In genomic region chr14:21258194-21258888, GRCh38 we compare ENCODE assay signal across 14 cellular contexts. TPM values are rescaled to one million over a fixed set of nuclear protein-coding genes. Genes with fewer than 3 reads are reported as not detected.
A peak's percentile ranks its signal among the peaks of the same experiment; 100 is the strongest.
DNase-seq lines count a peak whose midpoint lies in the region; ATAC-seq, FAIRE-seq and TF ChIP-seq lines count a peak whose summit lies in the region.
"Had no signal": no experiment of that assay in that cellular context is flagged by ENCODE, and none has a peak within 500 bp of the region (broad histone marks: within the 10 kb centered on the region; RNA-seq: fewer than 3 reads in every experiment).

No MANE protein-coding gene starts in this region.

- no peaks in the 10 kb centered on the region for H3K9me3 Mint-ChIP-seq in WTC11
- H3K9me3 Mint-ChIP-seq in stimulated activated memory B cell treated with anti-CD40 and anti-IgM and Interleukin-4, amounts not matched to agents 10 μg/mL and 1 μg/mL and 100 μg/mL, for 72 hours, result no peaks in the 10 kb centered on the region

- TF ChIP-seq POLR2A in endothelial cell of umbilical vein (IDR thresholded peaks at IDR 0.05; ENCODE audit: low read depth, low read length), result peak; percentile 30

- POLR2A ChIA-PET in WTC11 (lab: Charles Lee), result interaction anchor here (0.6 to 0.9 kb wide), 2 partner anchors 9 to 22 kb away, joined by 4 read pairs; no protein-coding TSS in a partner anchor
- POLR2A ChIA-PET in endothelial cell of umbilical vein (lab: Charles Lee), result no interaction called here

- H3K79me2 ChIP-seq in endothelial cell of umbilical vein (ENCODE audit: control insufficient read depth, insufficient read depth, low read length), result peaks cover 98% of the 10 kb centered on the region

- no peak for TF ChIP-seq CTCF in WTC11 (IDR thresholded peaks at IDR 0.05)
- no peak for TF ChIP-seq CTCF in endothelial cell of umbilical vein (IDR thresholded peaks at IDR 0.05; ENCODE audit: extremely low read depth in 1 of 2, insufficient read depth in 1 of 2, low read depth in 1 of 2, low read length in 2 of 2)
- no peak for TF ChIP-seq CTCF in WERI-Rb-1 (IDR thresholded peaks at IDR 0.05; ENCODE audit: low read depth, low read length)

- H3K27me3 Mint-ChIP-seq in WTC11 (ENCODE audit: low read depth), result no peaks in the 10 kb centered on the region
- no peaks in the 10 kb centered on the region for H3K27me3 Mint-ChIP-seq in stimulated activated memory B cell treated with anti-CD40 and anti-IgM and Interleukin-4, amounts not matched to agents 10 μg/mL and 1 μg/mL and 100 μg/mL, for 72 hours

- intact Hi-C loops in endothelial cell of umbilical vein (cut with micrococcal nuclease), result no loop called here

- peak overlapping the region; percentile 34 for H3K4me3 Mint-ChIP-seq in WTC11
- H3K4me3 Mint-ChIP-seq in stimulated activated memory B cell treated with anti-CD40 and anti-IgM and Interleukin-4, amounts not matched to agents 10 μg/mL and 1 μg/mL and 100 μg/mL, for 72 hours, result peak overlapping the region; percentile 54

- H3K9me1 ChIP-seq in endothelial cell of umbilical vein (replicated peaks; ENCODE audit: control insufficient read depth, extremely low read depth, insufficient read depth, low read length), result peaks cover 2% of the 10 kb centered on the region

- BruUV-seq in endothelial cell of umbilical vein (replicated peaks; lab: Mats Ljungman, UMichigan), result no TSS peak

- H3K36me3 Mint-ChIP-seq in WTC11, result peaks cover 78% of the 10 kb centered on the region
- peaks cover 73% of the 10 kb centered on the region for H3K36me3 Mint-ChIP-seq in stimulated activated memory B cell treated with anti-CD40 and anti-IgM and Interleukin-4, amounts not matched to agents 10 μg/mL and 1 μg/mL and 100 μg/mL, for 72 hours

- no peaks in the 10 kb centered on the region for H3K9me3 ChIP-seq in endothelial cell of umbilical vein (replicated peaks; ENCODE audit: control insufficient read depth, insufficient read depth, low read length)
- H3K9me3 ChIP-seq in WERI-Rb-1 (ENCODE audit: severe bottlenecking), result no peaks in the 10 kb centered on the region

- peak overlapping the region; percentile 15; the same call in 1 of the 2 replicates for H3K27ac Mint-ChIP-seq in WTC11
- peak overlapping the region; percentile 36 for H3K27ac Mint-ChIP-seq in stimulated activated memory B cell treated with anti-CD40 and anti-IgM and Interleukin-4, amounts not matched to agents 10 μg/mL and 1 μg/mL and 100 μg/mL, for 72 hours

- H3K4me3 ChIP-seq in endothelial cell of umbilical vein (replicated peaks in 1 of 3; ENCODE audit: insufficient read depth in 1 of 3, low read depth in 1 of 3, low read length in 3 of 3) (no peak overlapping the region), WERI-Rb-1 (ENCODE audit: low read depth, low read length) (no peak overlapping the region)

- no peak overlapping the region for H3K27ac ChIP-seq in endothelial cell of umbilical vein (ENCODE audit: insufficient read depth, low read depth, low read length)
- H3K27ac ChIP-seq in WERI-Rb-1, result no peak overlapping the region

- no peak overlapping the region for H3K9ac ChIP-seq in endothelial cell of umbilical vein (replicated peaks; ENCODE audit: extremely low read depth, insufficient read depth, low read length)

- no peak overlapping the region for H2AFZ ChIP-seq in endothelial cell of umbilical vein (ENCODE audit: low read depth, low read length)

- ATAC-seq in WTC11 (no peak), SK-N-SH treated with all-trans-retinoic acid at 6 μM for 48 hours (no peak)
- ATAC-seq in stimulated activated memory B cell treated with anti-CD40 and anti-IgM and Interleukin-4, amounts not matched to agents 10 μg/mL and 1 μg/mL and 100 μg/mL, for 72 hours, result no peak

- no peak for FAIRE-seq in endothelial cell of umbilical vein (lab: Jason Lieb, UNC)
- FAIRE-seq: colon, keratinocyte, small intestine had no signal

- no peak overlapping the region for H3K4me2 ChIP-seq in endothelial cell of umbilical vein (ENCODE audit: insufficient read depth, low read length)

- dilution Hi-C loops in endothelial cell of umbilical vein (cut with MboI; ENCODE audit: extremely low pct_ligation_motif_present, low sequenced_read_pairs), result no loop called here

- CTCF ChIA-PET in WTC11 (lab: Charles Lee), result no interaction called here
- CTCF ChIA-PET in endothelial cell of umbilical vein (lab: Charles Lee), result no interaction called here

- H3K4me1 ChIP-seq in endothelial cell of umbilical vein (ENCODE audit: control insufficient read depth, extremely low read depth, insufficient read depth, low read length), result peaks cover 11% of the 10 kb centered on the region

- H3K27me3 ChIP-seq in endothelial cell of umbilical vein (ENCODE audit: control insufficient read depth in 2 of 2, insufficient read depth in 2 of 2, low read length in 2 of 2) (no peaks in the 10 kb centered on the region), WERI-Rb-1 (ENCODE audit: insufficient read depth, low read depth, severe bottlenecking) (no peaks in the 10 kb centered on the region)

- H3K36me3 ChIP-seq in endothelial cell of umbilical vein (ENCODE audit: control insufficient read depth in 2 of 2, extremely low read depth in 1 of 2, insufficient read depth in 2 of 2, low read length in 2 of 2) (peaks cover 19 to 45% of the 10 kb centered on the region in 2 experiments), WERI-Rb-1 (peaks cover 98% of the 10 kb centered on the region)

- peaks cover 48% of the 10 kb centered on the region for H4K20me1 ChIP-seq in endothelial cell of umbilical vein (replicated peaks; ENCODE audit: control insufficient read depth, extremely low read depth, insufficient read depth, low read length)

- H3K4me1 Mint-ChIP-seq in WTC11, result peaks cover 61% of the 10 kb centered on the region
- peaks cover 73% of the 10 kb centered on the region for H3K4me1 Mint-ChIP-seq in stimulated activated memory B cell treated with anti-CD40 and anti-IgM and Interleukin-4, amounts not matched to agents 10 μg/mL and 1 μg/mL and 100 μg/mL, for 72 hours

- peak; percentile 58 for DNase-seq in activated effector memory CD4-positive, alpha-beta T cell treated with anti-CD3 and anti-CD28 coated beads, Interleukin-2, amount 50 U/mL, for 16 hours
- DNase-seq in activated effector memory CD4-positive, alpha-beta T cell treated with Interleukin-2 at 50 U/mL for 16 hours, result no peak
- DNase-seq in WTC11 (ENCODE audit: low spot score) (no peak), endothelial cell of umbilical vein (ENCODE audit: low read depth, low spot score) (no peak), WERI-Rb-1 (no peak), NCI-H2227 treated with DMSO at 0.1 percent for 48 hours (lab: John Stamatoyannopoulos, UW) (no peak)
- DNase-seq: NCI-H2171 treated with DMSO at 0.1 percent for 48 hours, RPMI8226, small intestine had no signal

TF ChIP-seq in WTC11, 78 proteins besides CTCF, POLR2A, EP300 and RAD21 (continues in another document):
- TF ChIP-seq ZNF671 (CRISPR knock-in tag; IDR thresholded peaks at IDR 0.05), result no peak

TF ChIP-seq in endothelial cell of umbilical vein, 7 proteins besides CTCF, POLR2A, EP300 and RAD21 (continues in another document):
- TF ChIP-seq GATA2 (IDR thresholded peaks at IDR 0.05; ENCODE audit: insufficient read depth, insufficient read length, low read depth, low read length) (no peak), MYC (IDR thresholded peaks at IDR 0.05; ENCODE audit: low read depth, low read length) (no peak), EZH2 (IDR thresholded peaks at IDR 0.05; ENCODE audit: borderline replicate concordance, low read depth, low read length, severe bottlenecking) (no peak), FOS (IDR thresholded peaks at IDR 0.05; ENCODE audit: borderline replicate concordance, insufficient read depth, low read length) (no peak), POLR2AphosphoS5 (IDR thresholded peaks at IDR 0.05; ENCODE audit: insufficient read depth, low read depth, low read length) (no peak), MAX (IDR thresholded peaks at IDR 0.05; ENCODE audit: insufficient read depth, insufficient read length) (no peak)

TF ChIP-seq in SK-N-SH treated with all-trans-retinoic acid at 6 μM for 48 hours, 23 proteins besides CTCF, POLR2A, EP300 and RAD21 (continues in another document):
- TF ChIP-seq SNAI2 (CRISPR knock-in tag; IDR thresholded peaks at IDR 0.05), result no peak
- TF ChIP-seq ISL1 (CRISPR knock-in tag; IDR thresholded peaks at IDR 0.05), result no peak
- TF ChIP-seq ZFP3 (CRISPR knock-in tag; IDR thresholded peaks at IDR 0.05), result no peak
- no peak for TF ChIP-seq PPARA (CRISPR knock-in tag; IDR thresholded peaks at IDR 0.05; ENCODE audit: borderline replicate concordance)
- no peak for TF ChIP-seq OSR1 (CRISPR knock-in tag; IDR thresholded peaks at IDR 0.05)

RNA-seq across cellular contexts. Expression of gene HNRNPC, which starts 10.9 kb away (rescaled TPM):
- total RNA-seq in WTC11 (2021), result 982 to 1,062 TPM (median 1,056 TPM) in 3 replicates
- 611 and 674 TPM in 2 replicates for total RNA-seq in endothelial cell of umbilical vein
- polyA plus RNA-seq in endothelial cell of umbilical vein, result 309 and 531 TPM in 2 replicates
- polyA plus RNA-seq in endothelial cell of umbilical vein (2011; cell fraction: cytosol; rRNA removed), result 460 and 638 TPM in 2 replicates
- polyA plus RNA-seq in endothelial cell of umbilical vein (2011; cell fraction: nucleus; rRNA removed), result 352 and 493 TPM in 2 replicates
- polyA plus RNA-seq in endothelial cell of umbilical vein (2012), result 550 and 764 TPM in 2 replicates
- polyA minus RNA-seq in endothelial cell of umbilical vein, result 926 and 952 TPM in 2 replicates
- 248 TPM for polyA minus RNA-seq in endothelial cell of umbilical vein (2011; cell fraction: cytosol; rRNA and poly(A)+ RNA removed)
- polyA minus RNA-seq in endothelial cell of umbilical vein (2011; cell fraction: nucleus; rRNA and poly(A)+ RNA removed), result 514 and 693 TPM in 2 replicates

RNA-seq across cellular contexts. Expression of gene RPGRIP1, which starts 21.5 kb away (rescaled TPM):
- total RNA-seq in WTC11 (2021), result 0.41 to 0.71 TPM (median 0.50 TPM) in 3 replicates
- total RNA-seq in endothelial cell of umbilical vein, result not detected in 2 replicates
- polyA plus RNA-seq in endothelial cell of umbilical vein, result not detected in 2 replicates
- not detected in 2 replicates for polyA plus RNA-seq in endothelial cell of umbilical vein (2011; cell fraction: cytosol; rRNA removed)
- not detected in 2 replicates for polyA plus RNA-seq in endothelial cell of umbilical vein (2011; cell fraction: nucleus; rRNA removed)
- 0.10 TPM in 1 of 2 replicates, not detected in the other for polyA plus RNA-seq in endothelial cell of umbilical vein (2012)
- not detected in 2 replicates for polyA minus RNA-seq in endothelial cell of umbilical vein
- not detected for polyA minus RNA-seq in endothelial cell of umbilical vein (2011; cell fraction: cytosol; rRNA and poly(A)+ RNA removed)
- not detected in 2 replicates for polyA minus RNA-seq in endothelial cell of umbilical vein (2011; cell fraction: nucleus; rRNA and poly(A)+ RNA removed)
- total RNA-seq: myocyte had no signal
